ENCODE assay signal across 11 cellular contexts in genomic region chr16:31138621-31139578, GRCh38. TPM values are rescaled to one million over a fixed set of nuclear protein-coding genes. Genes with fewer than 3 reads are reported as not detected.
DNase-seq lines count a peak whose midpoint lies in the region; ATAC-seq, FAIRE-seq and TF ChIP-seq lines count a peak whose summit lies in the region.
"Had no signal": no experiment of that assay in that cellular context is flagged by ENCODE, and none has a peak within 500 bp of the region (broad histone marks: within the 10 kb centered on the region; RNA-seq: fewer than 3 reads in every experiment).

No MANE protein-coding gene starts in this region.

- H3K27me3 ChIP-seq in body of pancreas: no peaks in the 10 kb centered on the region
- no peaks in the 10 kb centered on the region for H3K27me3 ChIP-seq in keratinocyte (ENCODE audit: control insufficient read depth, extremely low read depth, insufficient read depth, low read length)
- no peaks in the 10 kb centered on the region for H3K27me3 ChIP-seq in suprapubic skin

- no peaks in the 10 kb centered on the region for H3K36me3 ChIP-seq in body of pancreas (replicated peaks in 1 of 2; ENCODE audit: insufficient read depth in 1 of 2, low read depth in 2 of 2)
- H3K36me3 ChIP-seq in keratinocyte (ENCODE audit: control insufficient read depth in 2 of 2, extremely low read depth in 1 of 2, insufficient read depth in 2 of 2, low read length in 2 of 2): no peaks in the 10 kb centered on the region
- H3K36me3 ChIP-seq in suprapubic skin: no peaks in the 10 kb centered on the region

- H3K9ac ChIP-seq in keratinocyte (ENCODE audit: control insufficient read depth, extremely low read depth, insufficient read depth, low read length): peak overlapping the region; percentile 43

- H3K4me3 ChIP-seq in body of pancreas (no peak overlapping the region), keratinocyte (ENCODE audit: control insufficient read depth in 2 of 3, extremely low read depth in 1 of 3, insufficient read depth in 2 of 3, low read depth in 1 of 3, low read length in 3 of 3) (peak overlapping the region in 2 of 3 experiments; percentile 21 to 30), suprapubic skin (no peak overlapping the region)

- DNase-seq in HK-2 (ENCODE audit: unreplicated experiment) (peak; percentile 93), body of pancreas (peak; percentile 92 to 97 (median 96)), keratinocyte (ENCODE audit: low read depth, low spot score) (peak; percentile 75), suprapubic skin (ENCODE audit: low spot score in 2 of 2) (no peak), cerebellar cortex (ENCODE audit: low spot score) (no peak)
- no peak for DNase-seq in effector CD4-positive, alpha-beta T cell
- DNase-seq: activated CD4-positive, alpha-beta T cell treated with anti-CD3 and anti-CD28 coated beads for 48 hours; NCI-H446 treated with DMSO at 0.1 percent for 48 hours had no signal

- intact Hi-C loops in body of pancreas (cut with DNase I): no loop called here

- dilution Hi-C loops in keratinocyte (cut with MboI; ENCODE audit: extremely low pct_ligation_motif_present, low sequenced_read_pairs): no loop called here

- peak overlapping the region; percentile 50 for H2AFZ ChIP-seq in keratinocyte (ENCODE audit: control insufficient read depth, low read length)

- 20 to 23% methylated on average over 16 to 23 of the region's 27 CpGs for WGBS in body of pancreas, 2 donors
- 45% methylated on average over 20 of the region's 27 CpGs for WGBS in suprapubic skin

- peaks cover 3% of the 10 kb centered on the region for H3K9me1 ChIP-seq in keratinocyte (ENCODE audit: control insufficient read depth, extremely low read depth, insufficient read depth, low read length)

- no peaks in the 10 kb centered on the region for H3K9me3 ChIP-seq in body of pancreas
- no peaks in the 10 kb centered on the region for H3K9me3 ChIP-seq in keratinocyte (ENCODE audit: control insufficient read depth, low read depth, low read length)
- no peaks in the 10 kb centered on the region for H3K9me3 ChIP-seq in suprapubic skin

- H3K4me1 ChIP-seq in body of pancreas: peaks cover 59% of the 10 kb centered on the region
- H3K4me1 ChIP-seq in keratinocyte (ENCODE audit: control insufficient read depth, extremely low read depth, insufficient read depth, low read length): peaks cover 49% of the 10 kb centered on the region
- H3K4me1 ChIP-seq in suprapubic skin: peaks cover 60% of the 10 kb centered on the region

- ATAC-seq in body of pancreas (peak; percentile 60), HG02759 (IDR thresholded peaks at IDR 0.05; ENCODE audit: unreplicated experiment) (no peak), HG02970 (IDR thresholded peaks at IDR 0.05; ENCODE audit: low FRiP score, unreplicated experiment) (no peak)

- peak; percentile 84 for FAIRE-seq in keratinocyte (lab: Jason Lieb, UNC)
- FAIRE-seq: endometrium had no signal

- peak overlapping the region; percentile 63 for H3K4me2 ChIP-seq in keratinocyte (ENCODE audit: control insufficient read depth, extremely low read depth, insufficient read depth, low read depth, low read length)

- peaks cover 1% of the 10 kb centered on the region for H4K20me1 ChIP-seq in keratinocyte (ENCODE audit: control insufficient read depth, extremely low read depth, insufficient read depth, low read length)

- H3K79me2 ChIP-seq in keratinocyte (ENCODE audit: control insufficient read depth, insufficient read depth, low read length): peaks cover 14% of the 10 kb centered on the region

- TF ChIP-seq CTCF in body of pancreas (IDR thresholded peaks at IDR 0.05) (no peak), keratinocyte (optimal IDR thresholded peaks at IDR 0.05 in 1 of 3, IDR thresholded peaks at IDR 0.05 in 1 of 3, conservative IDR thresholded peaks at IDR 0.05 in 1 of 3; ENCODE audit: extremely low read depth in 1 of 3, insufficient read depth in 2 of 3, low read length in 3 of 3) (no peak), suprapubic skin (IDR thresholded peaks at IDR 0.05) (no peak)

- H3K27ac ChIP-seq in body of pancreas (peak overlapping the region; percentile 91 to 98 (median 92)), keratinocyte (ENCODE audit: control insufficient read depth, insufficient read depth, low read length) (peak overlapping the region; percentile 68), suprapubic skin (peak overlapping the region; percentile 61)

- TF ChIP-seq EP300 in suprapubic skin (IDR thresholded peaks at IDR 0.05): no peak

- TF ChIP-seq POLR2A in body of pancreas (IDR thresholded peaks at IDR 0.05): peak in 2 of 3 donors; percentile 68 to 73
- no peak for TF ChIP-seq POLR2A in suprapubic skin (IDR thresholded peaks at IDR 0.05)

RNA-seq across cellular contexts. Expression of gene PRSS8, which starts 3.4 kb away (rescaled TPM):
- total RNA-seq in body of pancreas: 10 to 100 TPM; 75.5 to 81.7 TPM
- 31.2 to 65.3 TPM (median 46.4 TPM) in 3 replicates for polyA plus RNA-seq in keratinocyte
- 98.4 TPM for polyA plus RNA-seq in keratinocyte (2011; ENCODE audit: low read depth)
- polyA plus RNA-seq in keratinocyte (2011; cell fraction: cytosol; rRNA removed): 29.2 and 43.2 TPM in 2 replicates
- polyA plus RNA-seq in keratinocyte (2011; cell fraction: nucleus; rRNA removed): 130 and 172 TPM in 2 replicates
- polyA plus RNA-seq in keratinocyte (2012; ENCODE audit: low replicate concordance): 48.9 and 381 TPM in 2 replicates
- 41.0 to 94.3 TPM (median 74.2 TPM) in 3 replicates for polyA minus RNA-seq in keratinocyte
- 89.6 TPM for polyA minus RNA-seq in keratinocyte (2011; cell fraction: cytosol; rRNA and poly(A)+ RNA removed)
- 113 and 118 TPM in 2 replicates for polyA minus RNA-seq in keratinocyte (2011; cell fraction: nucleus; rRNA and poly(A)+ RNA removed)
- 100 to 1,000 TPM in 3 of 4 donors, 10 to 100 TPM in 1; 46.3 to 168 (median 140) TPM for total RNA-seq in suprapubic skin

RNA-seq across cellular contexts. Expression of gene PRSS36, which starts 11.0 kb away (rescaled TPM):
- total RNA-seq in body of pancreas (10 to 100 TPM in 1 of 2 donors, under 1 TPM in 1; 0.52 to 65.3 TPM), suprapubic skin (10 to 100 TPM in 2 of 4 donors, 1 to 10 TPM in 2; 2.2 to 17.8 (median 8.4) TPM)
- polyA plus RNA-seq in keratinocyte: 0.08 to 0.95 TPM (median 0.43 TPM) in 3 replicates
- not detected for polyA plus RNA-seq in keratinocyte (2011; ENCODE audit: low read depth)
- 0.21 and 0.42 TPM in 2 replicates for polyA plus RNA-seq in keratinocyte (2011; cell fraction: cytosol; rRNA removed)
- 0.28 and 0.39 TPM in 2 replicates for polyA plus RNA-seq in keratinocyte (2011; cell fraction: nucleus; rRNA removed)
- 0.31 and 3.0 TPM in 2 replicates for polyA plus RNA-seq in keratinocyte (2012; ENCODE audit: low replicate concordance)
- 0.26 TPM in 1 of 3 replicates, not detected in the others for polyA minus RNA-seq in keratinocyte
- polyA minus RNA-seq in keratinocyte (2011; cell fraction: cytosol; rRNA and poly(A)+ RNA removed): 3.5 TPM
- polyA minus RNA-seq in keratinocyte (2011; cell fraction: nucleus; rRNA and poly(A)+ RNA removed): not detected in 2 replicates

RNA-seq across cellular contexts. Expression of gene KAT8, which starts 21.4 kb away (rescaled TPM):
- 10 to 100 TPM; 55.7 to 66.4 TPM for total RNA-seq in body of pancreas
- polyA plus RNA-seq in keratinocyte: 25.9 to 26.4 TPM (median 26.1 TPM) in 3 replicates
- 21.1 TPM for polyA plus RNA-seq in keratinocyte (2011; ENCODE audit: low read depth)
- polyA plus RNA-seq in keratinocyte (2011; cell fraction: cytosol; rRNA removed): 16.3 and 17.4 TPM in 2 replicates
- polyA plus RNA-seq in keratinocyte (2011; cell fraction: nucleus; rRNA removed): 40.6 and 41.8 TPM in 2 replicates
- 20.1 and 28.2 TPM in 2 replicates for polyA plus RNA-seq in keratinocyte (2012; ENCODE audit: low replicate concordance)
- 13.0 to 20.1 TPM (median 15.9 TPM) in 3 replicates for polyA minus RNA-seq in keratinocyte
- polyA minus RNA-seq in keratinocyte (2011; cell fraction: cytosol; rRNA and poly(A)+ RNA removed): 17.3 TPM
- polyA minus RNA-seq in keratinocyte (2011; cell fraction: nucleus; rRNA and poly(A)+ RNA removed): 9.5 and 13.0 TPM in 2 replicates
- 100 to 1,000 TPM in 1 of 4 donors, 10 to 100 TPM in 3; 62.3 to 100 (median 69.8) TPM for total RNA-seq in suprapubic skin

RNA-seq across cellular contexts. Expression of gene BCKDK, which starts 30.7 kb away (rescaled TPM):
- 10 to 100 TPM; 33.9 to 61.7 TPM for total RNA-seq in body of pancreas
- 17.2 to 35.7 TPM (median 19.9 TPM) in 3 replicates for polyA plus RNA-seq in keratinocyte
- polyA plus RNA-seq in keratinocyte (2011; ENCODE audit: low read depth): 6.6 TPM
- polyA plus RNA-seq in keratinocyte (2011; cell fraction: cytosol; rRNA removed): 20.0 and 36.7 TPM in 2 replicates
- 16.4 and 20.7 TPM in 2 replicates for polyA plus RNA-seq in keratinocyte (2011; cell fraction: nucleus; rRNA removed)
- polyA plus RNA-seq in keratinocyte (2012; ENCODE audit: low replicate concordance): 30.4 and 38.5 TPM in 2 replicates
- polyA minus RNA-seq in keratinocyte: 15.3 to 56.4 TPM (median 16.2 TPM) in 3 replicates
- polyA minus RNA-seq in keratinocyte (2011; cell fraction: cytosol; rRNA and poly(A)+ RNA removed): 32.4 TPM
- 7.4 and 9.0 TPM in 2 replicates for polyA minus RNA-seq in keratinocyte (2011; cell fraction: nucleus; rRNA and poly(A)+ RNA removed)
- 10 to 100 TPM; 51.0 to 63.2 (median 58.2) TPM for total RNA-seq in suprapubic skin

RNA-seq across cellular contexts. Expression of gene FUS, which starts 41.0 kb away (rescaled TPM):
- total RNA-seq in body of pancreas (10 to 100 TPM; 43.6 to 68.9 TPM), suprapubic skin (100 to 1,000 TPM in 1 of 4 donors, 10 to 100 TPM in 3; 52.5 to 121 (median 58.9) TPM)
- 88.0 to 210 TPM (median 199 TPM) in 3 replicates for polyA plus RNA-seq in keratinocyte
- polyA plus RNA-seq in keratinocyte (2011; ENCODE audit: low read depth): 138 TPM
- polyA plus RNA-seq in keratinocyte (2011; cell fraction: cytosol; rRNA removed): 50.2 and 69.9 TPM in 2 replicates
- 170 and 201 TPM in 2 replicates for polyA plus RNA-seq in keratinocyte (2011; cell fraction: nucleus; rRNA removed)
- polyA plus RNA-seq in keratinocyte (2012; ENCODE audit: low replicate concordance): 196 and 474 TPM in 2 replicates
- 44.0 to 226 TPM (median 102 TPM) in 3 replicates for polyA minus RNA-seq in keratinocyte
- 112 TPM for polyA minus RNA-seq in keratinocyte (2011; cell fraction: cytosol; rRNA and poly(A)+ RNA removed)
- 53.8 and 89.2 TPM in 2 replicates for polyA minus RNA-seq in keratinocyte (2011; cell fraction: nucleus; rRNA and poly(A)+ RNA removed)

Comparison
In these comparisons a context has a peak if more than half of its experiments do, and no peak if none do; other contexts are left out.
1. DNase-seq: peak in HK-2 (single experiment), body of pancreas (4 of 4) and keratinocyte (single experiment); none in suprapubic skin (0 of 2), effector CD4-positive, alpha-beta T cell (single experiment) and cerebellar cortex (single experiment).
2. H3K4me3 ChIP-seq: peak in keratinocyte (2 of 3); none in body of pancreas (0 of 2) and suprapubic skin (single experiment).
3. POLR2A ChIP-seq: peak in body of pancreas (2 of 3); none in suprapubic skin (0 of 2).
4. Peak in every context shown above with its lines, with median percentiles within 50 percentile points of each other: H3K27ac ChIP-seq.